Comparison of ENCODE assay signal across 9 cellular contexts in the genomic region with DNA sequence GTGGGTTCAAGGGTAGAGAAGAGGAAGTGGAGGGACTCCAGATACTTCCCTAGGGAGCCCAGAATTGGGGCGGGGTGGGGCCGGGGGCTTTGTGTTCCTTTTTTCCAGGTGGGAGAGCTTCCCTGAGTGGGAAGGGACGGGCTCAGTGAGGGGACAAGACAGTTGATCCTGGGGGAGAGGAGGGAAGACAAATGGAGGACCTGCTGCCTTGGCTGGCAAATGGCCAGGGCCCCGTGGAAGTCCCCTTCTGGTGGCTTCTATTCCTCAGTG. TPM values are rescaled to one million over a fixed set of nuclear protein-coding genes. Genes with fewer than 3 reads are reported as not detected.
DNase-seq lines count a peak whose midpoint lies in the region; ATAC-seq and TF ChIP-seq lines count a peak whose summit lies in the region.
"Had no signal": no experiment of that assay in that cellular context is flagged by ENCODE, and none has a peak within 500 bp of the region (broad histone marks: within the 10 kb centered on the region; RNA-seq: fewer than 3 reads in every experiment).

No MANE protein-coding gene starts in this region.

- peak; percentile 0 for ATAC-seq in GM18907 (IDR thresholded peaks at IDR 0.05; ENCODE audit: unreplicated experiment)
- no peak for ATAC-seq in GM21381 (IDR thresholded peaks at IDR 0.05; ENCODE audit: unreplicated experiment)
- no peak for ATAC-seq in HG03045 (IDR thresholded peaks at IDR 0.05; ENCODE audit: unreplicated experiment)

- 58% methylated on average over 4 of the region's 4 CpGs for WGBS in esophagus muscularis mucosa

- intact Hi-C loops in esophagus muscularis mucosa (cut with DNase I): no loop called here

- no peaks in the 10 kb centered on the region for H3K9me3 ChIP-seq in esophagus muscularis mucosa

- peaks cover 14 to 47% (median 34%) of the 10 kb centered on the region in 4 donors for H3K36me3 ChIP-seq in esophagus muscularis mucosa

- H3K27ac ChIP-seq in esophagus muscularis mucosa (replicated peaks in 1 of 4): peak overlapping the region; percentile 26 to 88 (median 84)

- peak overlapping the region; percentile 71 to 91 (median 86) for H3K4me3 ChIP-seq in esophagus muscularis mucosa
- H3K4me3 ChIP-seq: lung had no signal

- no peaks in the 10 kb centered on the region for H3K27me3 ChIP-seq in esophagus muscularis mucosa

- TF ChIP-seq CTCF in esophagus muscularis mucosa (IDR thresholded peaks at IDR 0.05): no peak

- peak; percentile 58 to 64 for DNase-seq in activated CD4-positive, alpha-beta T cell treated with anti-CD3 and anti-CD28 coated beads, Interleukin-2, amount 50 U/mL, for 48 hours
- DNase-seq in esophagus muscularis mucosa (ENCODE audit: extremely low spot score) (no peak), KG1 (lab: John Stamatoyannopoulos, UW) (no peak), NCI-H2171 (lab: John Stamatoyannopoulos, UW) (no peak)
- peak; percentile 63 for DNase-seq in stimulated activated CD4-positive, alpha-beta T cell treated with anti-CD3 and anti-CD28 coated beads, Interleukin-4, amount 100 ng/mL, for 1 hour

- H3K4me1 ChIP-seq in esophagus muscularis mucosa: peaks cover 31 to 61% (median 45%) of the 10 kb centered on the region in 4 donors

- no peak for TF ChIP-seq POLR2A in esophagus muscularis mucosa (IDR thresholded peaks at IDR 0.05; ENCODE audit: low read depth)

- no peak for TF ChIP-seq EP300 in esophagus muscularis mucosa (IDR thresholded peaks at IDR 0.05)

RNA-seq across cellular contexts. Expression of a gene that starts 2.6 kb away (rescaled TPM):
- 100 to 1,000 TPM; 136 to 267 (median 190) TPM for total RNA-seq in esophagus muscularis mucosa

RNA-seq across cellular contexts. Expression of a gene that starts 14.8 kb away (rescaled TPM):
- under 1 TPM in 2 of 4 donors, not detected in 2; under 0.01 to 0.83 TPM for total RNA-seq in esophagus muscularis mucosa

RNA-seq across cellular contexts. Expression of a gene that starts 23.4 kb away (rescaled TPM):
- 10 to 100 TPM; 30.5 to 41.5 (median 34.9) TPM for total RNA-seq in esophagus muscularis mucosa

RNA-seq across cellular contexts. Expression of a gene that starts 27.7 kb away (rescaled TPM):
- total RNA-seq in esophagus muscularis mucosa: 10 to 100 TPM; 30.8 to 44.0 (median 37.2) TPM

RNA-seq across cellular contexts. Expression of a gene that starts 38.2 kb away (rescaled TPM):
- 10 to 100 TPM; 32.0 to 48.4 (median 36.6) TPM for total RNA-seq in esophagus muscularis mucosa

Comparison
In these comparisons a context has a peak if more than half of its experiments do, and no peak if none do; other contexts are left out.
1. DNase-seq: peak in activated CD4-positive, alpha-beta T cell treated with anti-CD3 and anti-CD28 coated beads, Interleukin-2, amount 50 U/mL, for 48 hours (2 of 2) and stimulated activated CD4-positive, alpha-beta T cell treated with anti-CD3 and anti-CD28 coated beads, Interleukin-4, amount 100 ng/mL, for 1 hour (single experiment); none in esophagus muscularis mucosa (single experiment), KG1 (single experiment) and NCI-H2171 (single experiment).